Comparison of ENCODE assay signal across 2 cellular contexts in the genomic region with DNA sequence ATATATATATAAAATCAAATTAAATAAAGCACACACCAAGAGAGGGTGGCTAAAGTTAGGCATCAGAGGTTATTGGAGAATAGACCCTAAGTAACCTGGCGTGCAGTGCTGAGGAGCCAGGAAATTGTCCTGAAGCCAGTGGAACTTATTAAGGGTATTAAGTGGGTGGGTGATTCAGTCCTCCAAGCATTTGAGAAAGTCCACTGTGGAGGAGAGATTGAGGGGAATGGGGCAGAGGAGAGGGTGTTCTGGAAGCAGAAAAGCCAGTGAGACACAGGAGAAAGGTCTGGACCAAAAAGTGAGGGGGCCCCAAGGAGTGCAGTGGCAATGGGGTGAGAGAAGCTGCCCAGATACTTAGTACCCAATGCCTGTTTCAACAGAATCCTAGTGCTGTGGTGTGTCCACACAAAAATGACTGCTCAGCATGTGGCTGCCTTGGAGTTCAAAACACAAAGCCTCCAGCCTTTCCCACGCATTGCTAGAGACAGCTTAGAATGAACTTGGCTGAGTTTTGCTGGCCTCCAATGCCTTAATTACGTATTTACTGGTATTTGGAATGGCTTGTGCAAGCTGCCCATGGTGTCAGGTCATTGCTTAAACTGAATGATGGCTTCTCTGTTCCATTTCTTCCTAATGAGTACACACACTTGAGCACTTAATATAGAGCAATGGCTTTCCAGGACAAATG.
TF ChIP-seq lines count a peak whose summit lies in the region.

No MANE protein-coding gene starts in this region.

TF ChIP-seq in liver, 16 proteins besides CTCF, POLR2A, EP300 and RAD21 (continued from another document):
- TF ChIP-seq SP1 (IDR thresholded peaks at IDR 0.05) (peak; percentile 15), YY1 (IDR thresholded peaks at IDR 0.05) (no peak), RXRA (IDR thresholded peaks at IDR 0.05) (peak; percentile 16 to 35), NR2F2 (IDR thresholded peaks at IDR 0.05) (peak; percentile 74), FOXA2 (IDR thresholded peaks at IDR 0.05) (no peak)
- TF ChIP-seq, protein P1, sequence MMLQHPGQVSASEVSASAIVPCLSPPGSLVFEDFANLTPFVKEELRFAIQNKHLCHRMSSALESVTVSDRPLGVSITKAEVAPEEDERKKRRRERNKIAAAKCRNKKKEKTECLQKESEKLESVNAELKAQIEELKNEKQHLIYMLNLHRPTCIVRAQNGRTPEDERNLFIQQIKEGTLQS (IDR thresholded peaks at IDR 0.05), result no peak
- TF ChIP-seq, protein P2, sequence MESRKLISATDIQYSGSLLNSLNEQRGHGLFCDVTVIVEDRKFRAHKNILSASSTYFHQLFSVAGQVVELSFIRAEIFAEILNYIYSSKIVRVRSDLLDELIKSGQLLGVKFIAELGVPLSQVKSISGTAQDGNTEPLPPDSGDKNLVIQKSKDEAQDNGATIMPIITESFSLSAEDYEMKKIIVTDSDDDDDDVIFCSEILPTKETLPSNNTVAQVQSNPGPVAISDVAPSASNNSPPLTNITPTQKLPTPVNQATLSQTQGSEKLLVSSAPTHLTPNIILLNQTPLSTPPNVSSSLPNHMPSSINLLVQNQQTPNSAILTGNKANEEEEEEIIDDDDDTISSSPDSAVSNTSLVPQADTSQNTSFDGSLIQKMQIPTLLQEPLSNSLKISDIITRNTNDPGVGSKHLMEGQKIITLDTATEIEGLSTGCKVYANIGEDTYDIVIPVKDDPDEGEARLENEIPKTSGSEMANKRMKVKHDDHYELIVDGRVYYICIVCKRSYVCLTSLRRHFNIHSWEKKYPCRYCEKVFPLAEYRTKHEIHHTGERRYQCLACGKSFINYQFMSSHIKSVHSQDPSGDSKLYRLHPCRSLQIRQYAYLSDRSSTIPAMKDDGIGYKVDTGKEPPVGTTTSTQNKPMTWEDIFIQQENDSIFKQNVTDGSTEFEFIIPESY (IDR thresholded peaks at IDR 0.05), result no peak
- TF ChIP-seq, protein P3, sequence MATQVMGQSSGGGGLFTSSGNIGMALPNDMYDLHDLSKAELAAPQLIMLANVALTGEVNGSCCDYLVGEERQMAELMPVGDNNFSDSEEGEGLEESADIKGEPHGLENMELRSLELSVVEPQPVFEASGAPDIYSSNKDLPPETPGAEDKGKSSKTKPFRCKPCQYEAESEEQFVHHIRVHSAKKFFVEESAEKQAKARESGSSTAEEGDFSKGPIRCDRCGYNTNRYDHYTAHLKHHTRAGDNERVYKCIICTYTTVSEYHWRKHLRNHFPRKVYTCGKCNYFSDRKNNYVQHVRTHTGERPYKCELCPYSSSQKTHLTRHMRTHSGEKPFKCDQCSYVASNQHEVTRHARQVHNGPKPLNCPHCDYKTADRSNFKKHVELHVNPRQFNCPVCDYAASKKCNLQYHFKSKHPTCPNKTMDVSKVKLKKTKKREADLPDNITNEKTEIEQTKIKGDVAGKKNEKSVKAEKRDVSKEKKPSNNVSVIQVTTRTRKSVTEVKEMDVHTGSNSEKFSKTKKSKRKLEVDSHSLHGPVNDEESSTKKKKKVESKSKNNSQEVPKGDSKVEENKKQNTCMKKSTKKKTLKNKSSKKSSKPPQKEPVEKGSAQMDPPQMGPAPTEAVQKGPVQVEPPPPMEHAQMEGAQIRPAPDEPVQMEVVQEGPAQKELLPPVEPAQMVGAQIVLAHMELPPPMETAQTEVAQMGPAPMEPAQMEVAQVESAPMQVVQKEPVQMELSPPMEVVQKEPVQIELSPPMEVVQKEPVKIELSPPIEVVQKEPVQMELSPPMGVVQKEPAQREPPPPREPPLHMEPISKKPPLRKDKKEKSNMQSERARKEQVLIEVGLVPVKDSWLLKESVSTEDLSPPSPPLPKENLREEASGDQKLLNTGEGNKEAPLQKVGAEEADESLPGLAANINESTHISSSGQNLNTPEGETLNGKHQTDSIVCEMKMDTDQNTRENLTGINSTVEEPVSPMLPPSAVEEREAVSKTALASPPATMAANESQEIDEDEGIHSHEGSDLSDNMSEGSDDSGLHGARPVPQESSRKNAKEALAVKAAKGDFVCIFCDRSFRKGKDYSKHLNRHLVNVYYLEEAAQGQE (IDR thresholded peaks at IDR 0.05), result no peak

TF ChIP-seq in HepG2, 621 proteins besides CTCF, POLR2A, EP300 and RAD21 (continued from another document):
- TF ChIP-seq, protein P4, sequence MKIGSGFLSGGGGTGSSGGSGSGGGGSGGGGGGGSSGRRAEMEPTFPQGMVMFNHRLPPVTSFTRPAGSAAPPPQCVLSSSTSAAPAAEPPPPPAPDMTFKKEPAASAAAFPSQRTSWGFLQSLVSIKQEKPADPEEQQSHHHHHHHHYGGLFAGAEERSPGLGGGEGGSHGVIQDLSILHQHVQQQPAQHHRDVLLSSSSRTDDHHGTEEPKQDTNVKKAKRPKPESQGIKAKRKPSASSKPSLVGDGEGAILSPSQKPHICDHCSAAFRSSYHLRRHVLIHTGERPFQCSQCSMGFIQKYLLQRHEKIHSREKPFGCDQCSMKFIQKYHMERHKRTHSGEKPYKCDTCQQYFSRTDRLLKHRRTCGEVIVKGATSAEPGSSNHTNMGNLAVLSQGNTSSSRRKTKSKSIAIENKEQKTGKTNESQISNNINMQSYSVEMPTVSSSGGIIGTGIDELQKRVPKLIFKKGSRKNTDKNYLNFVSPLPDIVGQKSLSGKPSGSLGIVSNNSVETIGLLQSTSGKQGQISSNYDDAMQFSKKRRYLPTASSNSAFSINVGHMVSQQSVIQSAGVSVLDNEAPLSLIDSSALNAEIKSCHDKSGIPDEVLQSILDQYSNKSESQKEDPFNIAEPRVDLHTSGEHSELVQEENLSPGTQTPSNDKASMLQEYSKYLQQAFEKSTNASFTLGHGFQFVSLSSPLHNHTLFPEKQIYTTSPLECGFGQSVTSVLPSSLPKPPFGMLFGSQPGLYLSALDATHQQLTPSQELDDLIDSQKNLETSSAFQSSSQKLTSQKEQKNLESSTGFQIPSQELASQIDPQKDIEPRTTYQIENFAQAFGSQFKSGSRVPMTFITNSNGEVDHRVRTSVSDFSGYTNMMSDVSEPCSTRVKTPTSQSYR (CRISPR knock-in tag; IDR thresholded peaks at IDR 0.05; ENCODE audit: borderline replicate concordance), result no peak
- TF ChIP-seq ZNF790 (CRISPR knock-in tag; IDR thresholded peaks at IDR 0.05; ENCODE audit: borderline replicate concordance) (no peak), ZNF607 (CRISPR knock-in tag; IDR thresholded peaks at IDR 0.05; ENCODE audit: borderline replicate concordance) (no peak), RCOR2 (CRISPR knock-in tag; IDR thresholded peaks at IDR 0.05) (no peak), ZNF441 (CRISPR knock-in tag; IDR thresholded peaks at IDR 0.05; ENCODE audit: borderline replicate concordance) (no peak), FOXC1 (CRISPR knock-in tag; IDR thresholded peaks at IDR 0.05; ENCODE audit: borderline replicate concordance) (no peak)
- TF ChIP-seq, protein P5, sequence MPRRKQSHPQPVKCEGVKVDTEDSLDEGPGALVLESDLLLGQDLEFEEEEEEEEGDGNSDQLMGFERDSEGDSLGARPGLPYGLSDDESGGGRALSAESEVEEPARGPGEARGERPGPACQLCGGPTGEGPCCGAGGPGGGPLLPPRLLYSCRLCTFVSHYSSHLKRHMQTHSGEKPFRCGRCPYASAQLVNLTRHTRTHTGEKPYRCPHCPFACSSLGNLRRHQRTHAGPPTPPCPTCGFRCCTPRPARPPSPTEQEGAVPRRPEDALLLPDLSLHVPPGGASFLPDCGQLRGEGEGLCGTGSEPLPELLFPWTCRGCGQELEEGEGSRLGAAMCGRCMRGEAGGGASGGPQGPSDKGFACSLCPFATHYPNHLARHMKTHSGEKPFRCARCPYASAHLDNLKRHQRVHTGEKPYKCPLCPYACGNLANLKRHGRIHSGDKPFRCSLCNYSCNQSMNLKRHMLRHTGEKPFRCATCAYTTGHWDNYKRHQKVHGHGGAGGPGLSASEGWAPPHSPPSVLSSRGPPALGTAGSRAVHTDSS (CRISPR knock-in tag; conservative IDR thresholded peaks at IDR 0.05), result no peak
